ENCODE assay signal across 1 cellular context in the genomic region with DNA sequence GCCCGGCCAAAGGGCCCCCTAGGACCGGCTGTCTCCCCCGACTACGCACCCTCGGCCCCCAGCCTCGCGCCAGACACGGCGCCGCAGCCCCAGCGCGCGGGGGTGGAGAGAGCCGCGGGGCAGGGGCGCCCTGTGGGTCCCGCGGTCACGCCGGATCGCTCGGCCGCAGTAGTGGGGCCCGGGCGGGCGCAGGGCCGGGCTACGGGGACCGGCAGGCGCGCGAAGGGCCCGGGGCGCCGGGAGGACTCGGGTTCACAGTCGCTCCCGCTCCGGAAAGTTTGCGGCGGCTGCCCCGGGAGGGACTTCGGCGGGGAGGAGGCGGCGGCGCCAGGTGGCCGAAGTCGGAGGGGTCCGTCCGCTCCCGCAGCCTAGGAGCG.
TF ChIP-seq lines count a peak whose summit lies in the region.

No MANE protein-coding gene starts in this region.

TF ChIP-seq in K562, 482 proteins besides CTCF, POLR2A, EP300 and RAD21 (continued from another document):
- TF ChIP-seq, protein P1, sequence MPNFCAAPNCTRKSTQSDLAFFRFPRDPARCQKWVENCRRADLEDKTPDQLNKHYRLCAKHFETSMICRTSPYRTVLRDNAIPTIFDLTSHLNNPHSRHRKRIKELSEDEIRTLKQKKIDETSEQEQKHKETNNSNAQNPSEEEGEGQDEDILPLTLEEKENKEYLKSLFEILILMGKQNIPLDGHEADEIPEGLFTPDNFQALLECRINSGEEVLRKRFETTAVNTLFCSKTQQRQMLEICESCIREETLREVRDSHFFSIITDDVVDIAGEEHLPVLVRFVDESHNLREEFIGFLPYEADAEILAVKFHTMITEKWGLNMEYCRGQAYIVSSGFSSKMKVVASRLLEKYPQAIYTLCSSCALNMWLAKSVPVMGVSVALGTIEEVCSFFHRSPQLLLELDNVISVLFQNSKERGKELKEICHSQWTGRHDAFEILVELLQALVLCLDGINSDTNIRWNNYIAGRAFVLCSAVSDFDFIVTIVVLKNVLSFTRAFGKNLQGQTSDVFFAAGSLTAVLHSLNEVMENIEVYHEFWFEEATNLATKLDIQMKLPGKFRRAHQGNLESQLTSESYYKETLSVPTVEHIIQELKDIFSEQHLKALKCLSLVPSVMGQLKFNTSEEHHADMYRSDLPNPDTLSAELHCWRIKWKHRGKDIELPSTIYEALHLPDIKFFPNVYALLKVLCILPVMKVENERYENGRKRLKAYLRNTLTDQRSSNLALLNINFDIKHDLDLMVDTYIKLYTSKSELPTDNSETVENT (CRISPR knock-in tag; IDR thresholded peaks at IDR 0.05), result no peak
- TF ChIP-seq SAFB (IDR thresholded peaks at IDR 0.05; ENCODE audit: borderline replicate concordance, low read depth, low read length), result 0 out of 2 replicates have a peak, but pooled peaks have one; percentile 39
- no peak for TF ChIP-seq XRCC5 (IDR thresholded peaks at IDR 0.05; ENCODE audit: low read depth, low read length)
- no peak for TF ChIP-seq SIX5 (IDR thresholded peaks at IDR 0.05; ENCODE audit: borderline replicate concordance in 1 of 2, insufficient read depth in 1 of 2, low read depth in 1 of 2, low read length in 2 of 2)
- TF ChIP-seq, protein P2, sequence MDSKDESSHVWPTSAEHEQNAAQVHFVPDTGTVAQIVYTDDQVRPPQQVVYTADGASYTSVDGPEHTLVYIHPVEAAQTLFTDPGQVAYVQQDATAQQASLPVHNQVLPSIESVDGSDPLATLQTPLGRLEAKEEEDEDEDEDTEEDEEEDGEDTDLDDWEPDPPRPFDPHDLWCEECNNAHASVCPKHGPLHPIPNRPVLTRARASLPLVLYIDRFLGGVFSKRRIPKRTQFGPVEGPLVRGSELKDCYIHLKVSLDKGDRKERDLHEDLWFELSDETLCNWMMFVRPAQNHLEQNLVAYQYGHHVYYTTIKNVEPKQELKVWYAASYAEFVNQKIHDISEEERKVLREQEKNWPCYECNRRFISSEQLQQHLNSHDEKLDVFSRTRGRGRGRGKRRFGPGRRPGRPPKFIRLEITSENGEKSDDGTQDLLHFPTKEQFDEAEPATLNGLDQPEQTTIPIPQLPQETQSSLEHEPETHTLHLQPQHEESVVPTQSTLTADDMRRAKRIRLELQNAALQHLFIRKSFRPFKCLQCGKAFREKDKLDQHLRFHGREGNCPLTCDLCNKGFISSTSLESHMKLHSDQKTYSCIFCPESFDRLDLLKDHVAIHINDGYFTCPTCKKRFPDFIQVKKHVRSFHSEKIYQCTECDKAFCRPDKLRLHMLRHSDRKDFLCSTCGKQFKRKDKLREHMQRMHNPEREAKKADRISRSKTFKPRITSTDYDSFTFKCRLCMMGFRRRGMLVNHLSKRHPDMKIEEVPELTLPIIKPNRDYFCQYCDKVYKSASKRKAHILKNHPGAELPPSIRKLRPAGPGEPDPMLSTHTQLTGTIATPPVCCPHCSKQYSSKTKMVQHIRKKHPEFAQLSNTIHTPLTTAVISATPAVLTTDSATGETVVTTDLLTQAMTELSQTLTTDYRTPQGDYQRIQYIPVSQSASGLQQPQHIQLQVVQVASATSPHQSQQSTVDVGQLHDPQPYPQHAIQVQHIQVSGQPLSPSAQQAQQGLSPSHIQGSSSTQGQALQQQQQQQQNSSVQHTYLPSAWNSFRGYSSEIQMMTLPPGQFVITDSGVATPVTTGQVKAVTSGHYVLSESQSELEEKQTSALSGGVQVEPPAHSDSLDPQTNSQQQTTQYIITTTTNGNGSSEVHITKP (IDR thresholded peaks at IDR 0.05; ENCODE audit: partially characterized antibody), result no peak
- no peak for TF ChIP-seq ZNF184 (CRISPR knock-in tag; IDR thresholded peaks at IDR 0.05)
- no peak for TF ChIP-seq ILF3 (IDR thresholded peaks at IDR 0.05; ENCODE audit: borderline replicate concordance)
- TF ChIP-seq RBFOX2 (IDR thresholded peaks at IDR 0.05; ENCODE audit: low read depth, low read length), result no peak
- peak; percentile 22; the same call in 1 of the 2 replicates for TF ChIP-seq ZNF431 (CRISPR knock-in tag; IDR thresholded peaks at IDR 0.05)
- TF ChIP-seq, protein P3, sequence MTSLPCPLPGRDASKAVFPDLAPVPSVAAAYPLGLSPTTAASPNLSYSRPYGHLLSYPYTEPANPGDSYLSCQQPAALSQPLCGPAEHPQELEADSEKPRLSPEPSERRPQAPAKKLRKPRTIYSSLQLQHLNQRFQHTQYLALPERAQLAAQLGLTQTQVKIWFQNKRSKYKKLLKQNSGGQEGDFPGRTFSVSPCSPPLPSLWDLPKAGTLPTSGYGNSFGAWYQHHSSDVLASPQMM (CRISPR knock-in tag; IDR thresholded peaks at IDR 0.05), result no peak
- TF ChIP-seq THRB (CRISPR knock-in tag; conservative IDR thresholded peaks at IDR 0.05), result no peak
- peak; percentile 34 for TF ChIP-seq RBM22 (IDR thresholded peaks at IDR 0.05; ENCODE audit: low read depth, low read length, poor library complexity, severe bottlenecking)
- no peak for TF ChIP-seq NR2C1 (IDR thresholded peaks at IDR 0.05)
- no peak for TF ChIP-seq NR2C1 (tag; IDR thresholded peaks at IDR 0.05)
- TF ChIP-seq ZNF436 (CRISPR knock-in tag; IDR thresholded peaks at IDR 0.05), result no peak
- no peak for TF ChIP-seq HDAC6 (IDR thresholded peaks at IDR 0.05; ENCODE audit: low read depth, low read length)
- TF ChIP-seq ZNF778 (CRISPR knock-in tag; IDR thresholded peaks at IDR 0.05), result no peak
- no peak for TF ChIP-seq MYBL2 (IDR thresholded peaks at IDR 0.05; ENCODE audit: low read depth)
- no peak for TF ChIP-seq MYBL2 (CRISPR knock-in tag; IDR thresholded peaks at IDR 0.05; ENCODE audit: borderline replicate concordance)
